Comparison of ENCODE assay signal across 27 cellular contexts in the genomic region with DNA sequence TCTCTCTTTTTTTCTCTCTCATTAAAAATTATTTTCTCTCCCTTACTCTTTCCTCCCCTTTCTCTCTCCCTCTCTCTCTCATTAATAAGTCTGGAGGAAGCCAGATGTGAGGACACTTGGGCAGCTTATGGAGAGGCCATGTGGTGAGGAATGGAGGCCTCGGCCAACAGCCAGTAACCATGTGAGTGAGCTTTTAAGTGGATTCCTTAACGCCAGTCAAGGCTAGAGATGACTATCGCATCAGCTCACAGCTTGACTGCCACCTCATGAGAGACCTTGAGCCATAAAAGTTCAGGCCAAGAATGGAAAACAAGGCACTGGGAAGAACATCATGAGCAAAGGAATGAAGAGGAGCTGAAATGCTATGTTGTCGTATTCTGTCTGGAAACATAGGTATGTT. TPM values are rescaled to one million over a fixed set of nuclear protein-coding genes. Genes with fewer than 3 reads are reported as not detected.
DNase-seq lines count a peak whose midpoint lies in the region; ATAC-seq and TF ChIP-seq lines count a peak whose summit lies in the region.
"Had no signal": no experiment of that assay in that cellular context is flagged by ENCODE, and none has a peak within 500 bp of the region (broad histone marks: within the 10 kb centered on the region; RNA-seq: fewer than 3 reads in every experiment).

No MANE protein-coding gene starts in this region.

- H4K8ac ChIP-seq in trophoblast cell (ENCODE audit: low read depth, low read length), result no peak overlapping the region

- H3K4me1 ChIP-seq in trophoblast cell (ENCODE audit: control insufficient read depth in 1 of 2, insufficient read depth in 2 of 2, low read length in 2 of 2), result peaks cover 4% of the 10 kb centered on the region in 2 experiments
- H3K4me1 ChIP-seq: gastroesophageal sphincter, parathyroid adenoma, Peyer's patch, suprapubic skin had no signal

- H3K4me3 Mint-ChIP-seq in nephron progenitor cell, result no peak overlapping the region
- no peak overlapping the region for H3K4me3 Mint-ChIP-seq in activated CD8-positive, alpha-beta memory T cell treated with anti-CD3 and anti-CD28 coated beads, Interleukin-2, amount 10 ng/mL, durations not matched to agents 7 days and 5 days
- H3K4me3 Mint-ChIP-seq: activated CD4-positive, alpha-beta T cell treated with anti-CD3 and anti-CD28 coated beads, Interleukin-2, amount 10 ng/mL, durations not matched to agents 24 days and 14 days; activated naive CD8-positive, alpha-beta T cell; activated T-helper 17 cell treated with anti-CD3 and anti-CD28 coated beads, Interleukin-2, amount 50 U/mL, for 72 hours; CD4-positive, alpha-beta T cell; naive thymus-derived CD8-positive, alpha-beta T cell; T-helper 1 cell treated with Interleukin-12 subunit alpha and Interleukin-12 subunit beta and Interleukin-4 antibody, amounts not matched to agents 30 μg/mL and 1 μg/mL, for 36 hours had no signal

- no peaks in the 10 kb centered on the region for H3K79me2 ChIP-seq in trophoblast cell (ENCODE audit: control insufficient read depth, insufficient read depth, low read length, poor library complexity)
- H3K79me2 ChIP-seq: parathyroid adenoma had no signal

- H3K14ac ChIP-seq in trophoblast cell (ENCODE audit: low read length), result no peak overlapping the region

- no peak overlapping the region for H2BK120ac ChIP-seq in trophoblast cell (ENCODE audit: insufficient read depth, low read length, poor library complexity)

- no peak for TF ChIP-seq CTCF in nephron progenitor cell (IDR thresholded peaks at IDR 0.05)

- peaks cover 18% of the 10 kb centered on the region for H3K9me3 Mint-ChIP-seq in nephron progenitor cell
- H3K9me3 Mint-ChIP-seq in activated CD8-positive, alpha-beta memory T cell treated with anti-CD3 and anti-CD28 coated beads, Interleukin-2, amount 10 ng/mL, durations not matched to agents 7 days and 5 days (ENCODE audit: low read depth), result no peaks in the 10 kb centered on the region
- H3K9me3 Mint-ChIP-seq: activated CD4-positive, alpha-beta T cell treated with anti-CD3 and anti-CD28 coated beads, Interleukin-2, amount 10 ng/mL, durations not matched to agents 24 days and 14 days; CD4-positive, alpha-beta T cell; T-helper 1 cell treated with Interleukin-12 subunit alpha and Interleukin-12 subunit beta and Interleukin-4 antibody, amounts not matched to agents 30 μg/mL and 1 μg/mL, for 36 hours had no signal

- H3K36me3 ChIP-seq in trophoblast cell (ENCODE audit: control insufficient read depth in 1 of 2, insufficient read depth in 2 of 2, low read length in 2 of 2), result no peaks in the 10 kb centered on the region
- H3K36me3 ChIP-seq: gastroesophageal sphincter, Peyer's patch, suprapubic skin had no signal

- no peaks in the 10 kb centered on the region for H3K79me1 ChIP-seq in trophoblast cell (ENCODE audit: low read length)

- no peaks in the 10 kb centered on the region for H3K27me3 Mint-ChIP-seq in nephron progenitor cell (ENCODE audit: low read depth, poor library complexity)
- H3K27me3 Mint-ChIP-seq in activated CD8-positive, alpha-beta memory T cell treated with anti-CD3 and anti-CD28 coated beads, Interleukin-2, amount 10 ng/mL, durations not matched to agents 7 days and 5 days, result peaks cover 12% of the 10 kb centered on the region

- no CpG with 5 or more reads among the region's 4 CpGs for WGBS in trophoblast cell (ENCODE audit: extremely low coverage, insufficient coverage, insufficient read length)

- H3K4me3 ChIP-seq in trophoblast cell (ENCODE audit: low read depth, low read length), result no peak overlapping the region
- H3K4me3 ChIP-seq: gastroesophageal sphincter, Peyer's patch, suprapubic skin had no signal

- no peak overlapping the region for H2AFZ ChIP-seq in trophoblast cell (ENCODE audit: insufficient read depth, low read length, poor library complexity)
- H2AFZ ChIP-seq: parathyroid adenoma had no signal

- ATAC-seq in activated CD8-positive, alpha-beta memory T cell treated with anti-CD3 and anti-CD28 coated beads, Interleukin-2, amount 10 ng/mL, durations not matched to agents 7 days and 5 days, result no peak
- ATAC-seq: activated T-helper 17 cell treated with anti-CD3 and anti-CD28 coated beads, Interleukin-2, amount 50 U/mL, for 72 hours; gastroesophageal sphincter; HepG2; naive thymus-derived CD8-positive, alpha-beta T cell; sciatic nerve had no signal

- DNase-seq in EL (peak; percentile 12), NCI-H524 treated with DMSO at 0.1 percent for 48 hours (lab: John Stamatoyannopoulos, UW) (peak; percentile 41), glomerular visceral epithelial cell (ENCODE audit: extremely low spot score) (peak; percentile 42), trophoblast cell (peak in 1 of 2 donors; percentile 16), nephron progenitor cell (no peak), medulla oblongata (ENCODE audit: extremely low spot score) (no peak), DMS 273 treated with DMSO at 0.1 percent for 48 hours (lab: John Stamatoyannopoulos, UW) (no peak)
- no peak for DNase-seq in activated CD8-positive, alpha-beta memory T cell treated with anti-CD3 and anti-CD28 coated beads, Interleukin-2, amount 10 ng/mL, durations not matched to agents 7 days and 5 days
- DNase-seq: activated CD4-positive, alpha-beta T cell treated with anti-CD3 and anti-CD28 coated beads, Interleukin-2, amount 10 ng/mL, durations not matched to agents 24 days and 14 days; CD4-positive, alpha-beta T cell; cerebellar nuclear complex; DMS153; erythroblast; kidney glomerular epithelial cell; naive thymus-derived CD8-positive, alpha-beta T cell; NCI-H1436; NCI-H2107; Peyer's patch; stimulated activated CD4-positive, alpha-beta T cell treated with anti-CD3 and anti-CD28 coated beads, Interleukin-15, amount 100 ng/mL, for 24 hours had no signal

- no peak overlapping the region for H3K23ac ChIP-seq in trophoblast cell (ENCODE audit: low read length)

- no peaks in the 10 kb centered on the region for H3K36me3 Mint-ChIP-seq in nephron progenitor cell (ENCODE audit: low read depth)
- no peaks in the 10 kb centered on the region for H3K36me3 Mint-ChIP-seq in activated CD8-positive, alpha-beta memory T cell treated with anti-CD3 and anti-CD28 coated beads, Interleukin-2, amount 10 ng/mL, durations not matched to agents 7 days and 5 days
- H3K36me3 Mint-ChIP-seq: activated naive CD8-positive, alpha-beta T cell; naive thymus-derived CD8-positive, alpha-beta T cell had no signal

- H3K9ac ChIP-seq in trophoblast cell (ENCODE audit: low read length), result no peak overlapping the region
- H3K9ac ChIP-seq: parathyroid adenoma had no signal

- no peak overlapping the region for H3K18ac ChIP-seq in trophoblast cell (ENCODE audit: low read length)

- no peak overlapping the region for H2BK5ac ChIP-seq in trophoblast cell (ENCODE audit: low read depth, low read length, poor library complexity)

- H3K27me3 ChIP-seq in trophoblast cell (ENCODE audit: insufficient read depth, low read length), result no peaks in the 10 kb centered on the region
- H3K27me3 ChIP-seq: gastroesophageal sphincter, Peyer's patch, suprapubic skin had no signal

- H4K12ac ChIP-seq in trophoblast cell (ENCODE audit: low read depth, low read length), result no peak overlapping the region

- no peak overlapping the region for H3K27ac ChIP-seq in trophoblast cell (ENCODE audit: low read depth, low read length)
- H3K27ac ChIP-seq: gastroesophageal sphincter, parathyroid adenoma, Peyer's patch, suprapubic skin had no signal

- peaks cover 1% of the 10 kb centered on the region for H3K9me3 ChIP-seq in trophoblast cell (ENCODE audit: insufficient read depth, low read depth, low read length)
- H3K9me3 ChIP-seq: Peyer's patch, suprapubic skin had no signal

- no peak overlapping the region for H3K27ac Mint-ChIP-seq in nephron progenitor cell
- H3K27ac Mint-ChIP-seq in activated CD8-positive, alpha-beta memory T cell treated with anti-CD3 and anti-CD28 coated beads, Interleukin-2, amount 10 ng/mL, durations not matched to agents 7 days and 5 days, result no peak overlapping the region
- H3K27ac Mint-ChIP-seq: activated CD4-positive, alpha-beta T cell treated with anti-CD3 and anti-CD28 coated beads, Interleukin-2, amount 10 ng/mL, durations not matched to agents 24 days and 14 days; activated naive CD8-positive, alpha-beta T cell; activated T-helper 17 cell treated with anti-CD3 and anti-CD28 coated beads, Interleukin-2, amount 50 U/mL, for 72 hours; CD4-positive, alpha-beta T cell; naive thymus-derived CD8-positive, alpha-beta T cell; T-helper 1 cell treated with Interleukin-12 subunit alpha and Interleukin-12 subunit beta and Interleukin-4 antibody, amounts not matched to agents 30 μg/mL and 1 μg/mL, for 36 hours had no signal

- no peak overlapping the region for H2AK5ac ChIP-seq in trophoblast cell (ENCODE audit: low read length)

- CTCF ChIA-PET in activated CD8-positive, alpha-beta memory T cell treated with anti-CD3 and anti-CD28 coated beads, Interleukin-2, amount 10 ng/mL, durations not matched to agents 7 days and 5 days (lab: Charles Lee), result no interaction called here

- H3K4ac ChIP-seq in trophoblast cell (ENCODE audit: low read depth, low read length), result no peak overlapping the region

- H4K91ac ChIP-seq in trophoblast cell (ENCODE audit: low read depth, low read length), result no peak overlapping the region

- H3K4me1 Mint-ChIP-seq in nephron progenitor cell, result no peaks in the 10 kb centered on the region
- no peaks in the 10 kb centered on the region for H3K4me1 Mint-ChIP-seq in activated CD8-positive, alpha-beta memory T cell treated with anti-CD3 and anti-CD28 coated beads, Interleukin-2, amount 10 ng/mL, durations not matched to agents 7 days and 5 days
- H3K4me1 Mint-ChIP-seq: activated CD4-positive, alpha-beta T cell treated with anti-CD3 and anti-CD28 coated beads, Interleukin-2, amount 10 ng/mL, durations not matched to agents 24 days and 14 days; activated T-helper 17 cell treated with anti-CD3 and anti-CD28 coated beads, Interleukin-2, amount 50 U/mL, for 72 hours; naive thymus-derived CD8-positive, alpha-beta T cell had no signal

- peak overlapping the region; percentile 1 for H2BK12ac ChIP-seq in trophoblast cell (ENCODE audit: low read length)

- no peak overlapping the region for H3K4me2 ChIP-seq in trophoblast cell (ENCODE audit: low read length)

RNA-seq across cellular contexts. Expression of gene ETAA1, which starts 39.1 kb away (rescaled TPM):
- polyA plus RNA-seq in trophoblast cell (2013), result 7.8 and 8.3 TPM in 2 replicates
- 10 to 100 TPM; 10.7 to 11.7 TPM for total RNA-seq in activated CD8-positive, alpha-beta memory T cell treated with anti-CD3 and anti-CD28 coated beads, Interleukin-2, amount 10 ng/mL, durations not matched to agents 7 days and 5 days

Comparison
In these comparisons a context has a peak if more than half of its experiments do, and no peak if none do; other contexts are left out.
1. DNase-seq: peak in EL (single experiment), NCI-H524 treated with DMSO at 0.1 percent for 48 hours (single experiment) and glomerular visceral epithelial cell (single experiment); none in nephron progenitor cell (single experiment), activated CD8-positive, alpha-beta memory T cell treated with anti-CD3 and anti-CD28 coated beads, Interleukin-2, amount 10 ng/mL, durations not matched to agents 7 days and 5 days (single experiment), medulla oblongata (single experiment) and DMS 273 treated with DMSO at 0.1 percent for 48 hours (single experiment).